28 cellular contexts compared by ENCODE assay signal in genomic region chr18:79104137-79104536, GRCh38.
"Had no signal": no experiment of that assay in that cellular context is flagged by ENCODE, and none has a peak within 500 bp of the region (broad histone marks: within the 10 kb centered on the region; RNA-seq: fewer than 3 reads in every experiment).

No MANE protein-coding gene starts in this region.

- H3K27me3 Mint-ChIP-seq: activated CD4-positive, alpha-beta memory T cell treated with anti-CD3 and anti-CD28 coated beads for 36 hours; activated CD4-positive, alpha-beta T cell treated with anti-CD3 and anti-CD28 coated beads, Interleukin-2, amount 10 ng/mL, durations not matched to agents 7 days and 5 days; activated naive CD8-positive, alpha-beta T cell treated with anti-CD3 and anti-CD28 coated beads, Interleukin-2, amount 10 ng/mL, durations not matched to agents 7 days and 5 days; activated T-cell treated with anti-CD3 and anti-CD28 coated beads, Interleukin-2, amount 50 U/mL, for 24 hours had no signal

- H3K27ac ChIP-seq: adrenal gland, SK-N-MC, VCaP had no signal

- H3K9me3 ChIP-seq: adrenal gland had no signal

- H3K36me3 ChIP-seq: adrenal gland had no signal

- DNase-seq: activated CD4-positive, alpha-beta memory T cell treated with anti-CD3 and anti-CD28 coated beads for 36 hours; activated CD4-positive, alpha-beta T cell treated with anti-CD3 and anti-CD28 coated beads, Interleukin-2, amount 10 ng/mL, durations not matched to agents 7 days and 5 days; activated CD4-positive, CD25-positive, alpha-beta regulatory T cell; activated effector memory CD4-positive, alpha-beta T cell treated with Interleukin-2 at 50 U/mL for 16 hours; activated naive CD4-positive, alpha-beta T cell; activated naive CD8-positive, alpha-beta T cell treated with anti-CD3 and anti-CD28 coated beads, Interleukin-2, amount 10 ng/mL, durations not matched to agents 7 days and 5 days; activated T-cell treated with anti-CD3 and anti-CD28 coated beads, Interleukin-2, amount 50 U/mL, for 24 hours; adrenal gland; anterior cingulate cortex; caudate nucleus; Kasumi-1; KBM-7; NCI-H1092 treated with DMSO at 0.1 percent for 48 hours; NCI-H1417 treated with DMSO at 0.1 percent for 48 hours; NCI-H1694; NCI-H2029; NCI-H345; NCI-H510A; NCI-H526 treated with DMSO at 0.1 percent for 48 hours; NCI-H82; OCI-M1; RPMI8226; T-helper 1 cell had no signal

- H3K9me3 Mint-ChIP-seq: activated naive CD8-positive, alpha-beta T cell treated with anti-CD3 and anti-CD28 coated beads, Interleukin-2, amount 10 ng/mL, durations not matched to agents 7 days and 5 days; activated T-helper 1 cell treated with anti-CD3 and anti-CD28 coated beads, Interleukin-12 subunit alpha, Interleukin-12 subunit beta, Interleukin-2, Interleukin-4 antibody, amounts not matched to agents 30 ng/mL and 10 ng/mL and 1 ng/mL, durations not matched to agents 14 hours and 24 hours and 36 hours had no signal

- ATAC-seq: Panc1, Right ventricle myocardium inferior had no signal

- H3K27me3 ChIP-seq: adrenal gland had no signal

- H3K27ac Mint-ChIP-seq: activated CD4-positive, alpha-beta memory T cell treated with anti-CD3 and anti-CD28 coated beads for 36 hours; activated CD4-positive, alpha-beta T cell treated with anti-CD3 and anti-CD28 coated beads, Interleukin-2, amount 10 ng/mL, durations not matched to agents 7 days and 5 days; activated naive CD8-positive, alpha-beta T cell treated with anti-CD3 and anti-CD28 coated beads, Interleukin-2, amount 10 ng/mL, durations not matched to agents 7 days and 5 days; activated T-cell treated with anti-CD3 and anti-CD28 coated beads, Interleukin-2, amount 50 U/mL, for 24 hours; activated T-helper 1 cell treated with anti-CD3 and anti-CD28 coated beads, Interleukin-12 subunit alpha, Interleukin-12 subunit beta, Interleukin-2, Interleukin-4 antibody, amounts not matched to agents 30 ng/mL and 10 ng/mL and 1 ng/mL, durations not matched to agents 14 hours and 24 hours and 36 hours had no signal

- H3K4me3 ChIP-seq: adrenal gland, SK-N-MC had no signal

- H3K4me3 Mint-ChIP-seq: activated CD4-positive, alpha-beta memory T cell treated with anti-CD3 and anti-CD28 coated beads for 36 hours; activated CD4-positive, alpha-beta T cell treated with anti-CD3 and anti-CD28 coated beads, Interleukin-2, amount 10 ng/mL, durations not matched to agents 7 days and 5 days; activated naive CD8-positive, alpha-beta T cell treated with anti-CD3 and anti-CD28 coated beads, Interleukin-2, amount 10 ng/mL, durations not matched to agents 7 days and 5 days; activated T-cell treated with anti-CD3 and anti-CD28 coated beads, Interleukin-2, amount 50 U/mL, for 24 hours; activated T-helper 1 cell treated with anti-CD3 and anti-CD28 coated beads, Interleukin-12 subunit alpha, Interleukin-12 subunit beta, Interleukin-2, Interleukin-4 antibody, amounts not matched to agents 30 ng/mL and 10 ng/mL and 1 ng/mL, durations not matched to agents 14 hours and 24 hours and 36 hours had no signal
